ENCODE assay signal across 17 cellular contexts in genomic region chr4:182752158-182752910, GRCh38.
DNase-seq lines count a peak whose midpoint lies in the region; ATAC-seq, FAIRE-seq and TF ChIP-seq lines count a peak whose summit lies in the region.
"Had no signal": no experiment of that assay in that cellular context is flagged by ENCODE, and none has a peak within 500 bp of the region (broad histone marks: within the 10 kb centered on the region; RNA-seq: fewer than 3 reads in every experiment).

No MANE protein-coding gene starts in this region.

- H3K27me3 ChIP-seq in right atrium auricular region, result no peaks in the 10 kb centered on the region
- H3K27me3 ChIP-seq: testis had no signal

- no peaks in the 10 kb centered on the region for H3K4me1 Mint-ChIP-seq in T-cell

- no peaks in the 10 kb centered on the region for H3K36me3 Mint-ChIP-seq in T-cell

- CTCF ChIA-PET in T-cell (lab: Charles Lee), result interaction anchor here in 1 of 2 donors (0.7 kb wide), 2 partner anchors 820 to 1013 kb away, joined by 3 to 4 read pairs; no protein-coding TSS in a partner anchor

- TF ChIP-seq CTCF in cardiac fibroblast (IDR thresholded peaks at IDR 0.05; ENCODE audit: low read depth, low read length) (no peak), right atrium auricular region (IDR thresholded peaks at IDR 0.05) (no peak)

- no peak overlapping the region for H3K27ac ChIP-seq in right atrium auricular region
- H3K27ac ChIP-seq: testis had no signal

- DNase-seq in ACHN, result peak; percentile 7
- peak; percentile 74 for DNase-seq in HTR-8/SVneo (ENCODE audit: insufficient read length, low spot score)
- peak; percentile 62 to 83 for DNase-seq in cardiac fibroblast (ENCODE audit: low read depth in 2 of 2)
- DNase-seq in iris pigment epithelial cell (ENCODE audit: low read depth), result peak; percentile 84
- no peak for DNase-seq in NAMALWA (ENCODE audit: low spot score)
- DNase-seq in GM12891 (ENCODE audit: insufficient read length, low spot score), result no peak
- no peak for DNase-seq in right atrium auricular region (ENCODE audit: low spot score)
- no peak for DNase-seq in T-cell
- DNase-seq: activated CD4-positive, alpha-beta T cell treated with anti-CD3 and anti-CD28 coated beads, Interleukin-2, amount 50 U/mL, for 4 hours; activated naive CD4-positive, alpha-beta T cell treated with Interleukin-2 at 50 U/mL for 16 hours; DMS53; NCI-H1417 treated with DMSO at 0.1 percent for 48 hours; retina; testis had no signal

- H3K36me3 ChIP-seq in right atrium auricular region, result no peaks in the 10 kb centered on the region

- H3K27me3 Mint-ChIP-seq in T-cell, result peaks cover 4 to 6% of the 10 kb centered on the region in 2 donors

- H3K4me1 ChIP-seq in right atrium auricular region, result peaks cover 0 to 18% of the 10 kb centered on the region in 2 donors
- H3K4me1 ChIP-seq: testis had no signal

- no peak for TF ChIP-seq POLR2A in GM12891 (IDR thresholded peaks at IDR 0.05; ENCODE audit: low read depth, low read length)

- no peak for ATAC-seq in T-cell (replicated peaks in 1 of 4)

- POLR2A ChIA-PET in T-cell (lab: Charles Lee), result no interaction called here

- no peak overlapping the region for H3K4me3 Mint-ChIP-seq in T-cell

- no peak overlapping the region for H3K4me3 ChIP-seq in cardiac fibroblast (replicated peaks in 1 of 2; ENCODE audit: low read depth in 2 of 2, low read length in 2 of 2)
- no peak overlapping the region for H3K4me3 ChIP-seq in right atrium auricular region
- H3K4me3 ChIP-seq: lung, testis had no signal

- H3K9me3 ChIP-seq in right atrium auricular region, result no peaks in the 10 kb centered on the region
- H3K9me3 ChIP-seq: testis had no signal

- FAIRE-seq in HTR-8/SVneo (lab: Jason Lieb, UNC), result no peak
- no peak for FAIRE-seq in GM12891 (lab: Jason Lieb, UNC)
- FAIRE-seq: colon, GM18507 had no signal

- no peak overlapping the region for H3K27ac Mint-ChIP-seq in T-cell

- in situ Hi-C loops in ACHN (cut with HindIII; ENCODE audit: low pct_ligation_motif_present, low pct_unique_long_range_greater_than_20kb, low sequenced_read_pairs), result no loop called here

- H3K9me3 Mint-ChIP-seq in T-cell, result no peaks in the 10 kb centered on the region

TF ChIP-seq in GM12891, 5 proteins besides CTCF, POLR2A, EP300 and RAD21:
- TF ChIP-seq SPI1 (IDR thresholded peaks at IDR 0.05; ENCODE audit: low read depth, low read length) (no peak), POLR2AphosphoS5 (IDR thresholded peaks at IDR 0.05; ENCODE audit: low read depth, low read length) (no peak), TAF1 (IDR thresholded peaks at IDR 0.05; ENCODE audit: low read depth, low read length) (no peak), POU2F2 (IDR thresholded peaks at IDR 0.05; ENCODE audit: low read depth, low read length) (no peak), PAX5 (IDR thresholded peaks at IDR 0.05; ENCODE audit: insufficient read depth, low read length, severe bottlenecking) (no peak)

Comparison
In these comparisons a context has a peak if more than half of its experiments do, and no peak if none do; other contexts are left out.
1. DNase-seq: peak in ACHN (single experiment), HTR-8/SVneo (single experiment), cardiac fibroblast (2 of 2) and iris pigment epithelial cell (single experiment); none in NAMALWA (single experiment), GM12891 (single experiment), right atrium auricular region (single experiment) and T-cell (0 of 34).